ENCODE assay signal across 13 cellular contexts in genomic region chr1:67814121-67814772, GRCh38. TPM values are rescaled to one million over a fixed set of nuclear protein-coding genes. Genes with fewer than 3 reads are reported as not detected.
DNase-seq lines count a peak whose midpoint lies in the region; ATAC-seq and TF ChIP-seq lines count a peak whose summit lies in the region.
"Had no signal": no experiment of that assay in that cellular context is flagged by ENCODE, and none has a peak within 500 bp of the region (broad histone marks: within the 10 kb centered on the region; RNA-seq: fewer than 3 reads in every experiment).

No MANE protein-coding gene starts in this region.

- peaks cover 5% of the 10 kb centered on the region for H3K4me1 Mint-ChIP-seq in stimulated activated effector memory CD8-positive, alpha-beta T cell treated with anti-CD3 and anti-CD28 coated beads, Interleukin-12 subunit alpha, Interleukin-12 subunit beta, amount 100 ng/mL, for 72 hours
- H3K4me1 Mint-ChIP-seq: central memory CD8-positive, alpha-beta T cell had no signal

- H3K36me3 ChIP-seq in tibial nerve = no peaks in the 10 kb centered on the region

- H3K27ac Mint-ChIP-seq in stimulated activated effector memory CD8-positive, alpha-beta T cell treated with anti-CD3 and anti-CD28 coated beads, Interleukin-12 subunit alpha, Interleukin-12 subunit beta, amount 100 ng/mL, for 72 hours = no peak overlapping the region

- H3K27me3 ChIP-seq in tibial nerve = no peaks in the 10 kb centered on the region

- no peaks in the 10 kb centered on the region for H3K9me3 Mint-ChIP-seq in stimulated activated effector memory CD8-positive, alpha-beta T cell treated with anti-CD3 and anti-CD28 coated beads, Interleukin-12 subunit alpha, Interleukin-12 subunit beta, amount 100 ng/mL, for 72 hours
- H3K9me3 Mint-ChIP-seq: central memory CD8-positive, alpha-beta T cell had no signal

- no peak for TF ChIP-seq POLR2A in tibial nerve (IDR thresholded peaks at IDR 0.05)

- peak in 1 of 2 donors; percentile 29 for TF ChIP-seq EP300 in tibial nerve (IDR thresholded peaks at IDR 0.05)

- ATAC-seq in stimulated activated effector memory CD8-positive, alpha-beta T cell treated with anti-CD3 and anti-CD28 coated beads, Interleukin-12 subunit alpha, Interleukin-12 subunit beta, amount 100 ng/mL, for 72 hours = no peak

- peak overlapping the region; percentile 24 to 83 (median 70) for H3K27ac ChIP-seq in tibial nerve

- WGBS in tibial nerve, 2 donors = 19 to 24% methylated on average over 3 of the region's 3 CpGs

- H3K36me3 Mint-ChIP-seq in stimulated activated effector memory CD8-positive, alpha-beta T cell treated with anti-CD3 and anti-CD28 coated beads, Interleukin-12 subunit alpha, Interleukin-12 subunit beta, amount 100 ng/mL, for 72 hours = no peaks in the 10 kb centered on the region

- H3K9me3 ChIP-seq in tibial nerve = no peaks in the 10 kb centered on the region

- H3K4me1 ChIP-seq in tibial nerve = peaks cover 0 to 75% (median 22%) of the 10 kb centered on the region in 4 donors

- no peak overlapping the region for H3K4me3 Mint-ChIP-seq in stimulated activated effector memory CD8-positive, alpha-beta T cell treated with anti-CD3 and anti-CD28 coated beads, Interleukin-12 subunit alpha, Interleukin-12 subunit beta, amount 100 ng/mL, for 72 hours
- H3K4me3 Mint-ChIP-seq: central memory CD8-positive, alpha-beta T cell had no signal

- H3K4me3 ChIP-seq in epithelial cell of esophagus (ENCODE audit: low read length) (no peak overlapping the region), tibial nerve (no peak overlapping the region)

- DNase-seq in NCI-H748 treated with DMSO at 0.1 percent for 48 hours (lab: John Stamatoyannopoulos, UW) = peak; percentile 84
- peak; percentile 27 for DNase-seq in epithelial cell of esophagus (ENCODE audit: low read depth)
- peak; percentile 35 for DNase-seq in medulla oblongata (ENCODE audit: extremely low spot score)
- no peak for DNase-seq in tibial nerve (ENCODE audit: low spot score in 2 of 2)
- DNase-seq in stimulated activated effector memory CD8-positive, alpha-beta T cell treated with anti-CD3 and anti-CD28 coated beads, Interleukin-12 subunit alpha, Interleukin-12 subunit beta, amount 100 ng/mL, for 72 hours (ENCODE audit: low spot score in 2 of 2) = no peak
- no peak for DNase-seq in activated effector memory CD4-positive, alpha-beta T cell treated with anti-CD3 and anti-CD28 coated beads, Interleukin-2, amount 50 U/mL, for 16 hours
- DNase-seq in NCI-H2227 treated with DMSO at 0.1 percent for 48 hours (lab: John Stamatoyannopoulos, UW) = no peak
- DNase-seq: DMS53, hypothalamus, KG1, NCI-H82, T1000 had no signal

- TF ChIP-seq CTCF in epithelial cell of esophagus (IDR thresholded peaks at IDR 0.05; ENCODE audit: insufficient read depth, low read depth, low read length, missing control alignments) (no peak), tibial nerve (IDR thresholded peaks at IDR 0.05) (no peak)

RNA-seq across cellular contexts. Expression of gene GNG12, which starts 19.0 kb away (rescaled TPM):
- total RNA-seq in tibial nerve = 10 to 100 TPM; 55.9 to 71.8 (median 68.4) TPM

Comparison
In these comparisons a context has a peak if more than half of its experiments do, and no peak if none do; other contexts are left out.
1. DNase-seq: peak in NCI-H748 treated with DMSO at 0.1 percent for 48 hours (single experiment), epithelial cell of esophagus (single experiment) and medulla oblongata (single experiment); none in tibial nerve (0 of 2), stimulated activated effector memory CD8-positive, alpha-beta T cell treated with anti-CD3 and anti-CD28 coated beads, Interleukin-12 subunit alpha, Interleukin-12 subunit beta, amount 100 ng/mL, for 72 hours (0 of 2), activated effector memory CD4-positive, alpha-beta T cell treated with anti-CD3 and anti-CD28 coated beads, Interleukin-2, amount 50 U/mL, for 16 hours (single experiment) and NCI-H2227 treated with DMSO at 0.1 percent for 48 hours (single experiment).